Comparison of ENCODE assay signal across 23 cellular contexts in genomic region chr13:98320561-98321105, GRCh38.
DNase-seq lines count a peak whose midpoint lies in the region; ATAC-seq, FAIRE-seq and TF ChIP-seq lines count a peak whose summit lies in the region.
"Had no signal": no experiment of that assay in that cellular context is flagged by ENCODE, and none has a peak within 500 bp of the region (broad histone marks: within the 10 kb centered on the region; RNA-seq: fewer than 3 reads in every experiment).

No MANE protein-coding gene starts in this region.

- intact Hi-C loops in Caco-2 (cut with micrococcal nuclease; ENCODE audit: unreplicated experiment), result loop anchor here (1.0 to 10.0 kb wide), 5 partner anchors 8 to 176 kb away; partner anchors contain the start of gene FARP1

- H2BK120ac ChIP-seq in mesendoderm (ENCODE audit: low read depth, low read length), result no peak overlapping the region

- POLR2A ChIA-PET in Caco-2 (lab: Charles Lee), result interaction anchor here (0.9 kb wide), 1 partner anchor 48 kb away, joined by 3 read pairs; no protein-coding TSS in a partner anchor

- H3K79me1 ChIP-seq in mesendoderm (ENCODE audit: low read length), result peaks cover 15% of the 10 kb centered on the region

- H3K4ac ChIP-seq in mesendoderm (ENCODE audit: low read depth, low read length), result no peak overlapping the region

- H3K4me1 Mint-ChIP-seq in Caco-2 (ENCODE audit: low read depth, unreplicated experiment) (peaks cover 36% of the 10 kb centered on the region), type B pancreatic cell (ENCODE audit: unreplicated experiment) (peaks cover 45% of the 10 kb centered on the region)
- H3K4me1 Mint-ChIP-seq: CD14-positive monocyte; CD4-positive, alpha-beta memory T cell had no signal

- H2AK5ac ChIP-seq in mesendoderm (ENCODE audit: low read length), result no peak overlapping the region

- TF ChIP-seq CTCF in Caco-2 (IDR thresholded peaks at IDR 0.05; ENCODE audit: insufficient read depth in 1 of 2, low read depth in 1 of 2, low read length in 1 of 2, severe bottlenecking in 1 of 2, unreplicated experiment in 1 of 2), result no peak
- no peak for TF ChIP-seq CTCF in bronchial epithelial cell (IDR thresholded peaks at IDR 0.05; ENCODE audit: insufficient read depth, low read length, severe bottlenecking)
- TF ChIP-seq CTCF in type B pancreatic cell (conservative IDR thresholded peaks at IDR 0.05), result no peak

- no peaks in the 10 kb centered on the region for H3K27me3 ChIP-seq in Caco-2 (replicated peaks; ENCODE audit: control insufficient read depth, insufficient read depth, low read length)
- no peaks in the 10 kb centered on the region for H3K27me3 ChIP-seq in bronchial epithelial cell (ENCODE audit: control insufficient read depth, insufficient read depth, low read length)
- no peaks in the 10 kb centered on the region for H3K27me3 ChIP-seq in mesendoderm (ENCODE audit: insufficient read depth, low read length, poor library complexity)
- H3K27me3 ChIP-seq in effector memory CD4-positive, alpha-beta T cell (replicated peaks; ENCODE audit: control insufficient read depth, insufficient read depth, low read length, poor library complexity, severe bottlenecking), result no peaks in the 10 kb centered on the region
- H3K27me3 ChIP-seq: BLaER1 had no signal

- H2BK5ac ChIP-seq in mesendoderm (ENCODE audit: low read length), result no peak overlapping the region

- FAIRE-seq in bronchial epithelial cell (lab: Jason Lieb, UNC), result peak; percentile 52
- FAIRE-seq: A549, GM12878, GM19239, HepG2, HTR-8/SVneo had no signal

- no peak overlapping the region for H3K18ac ChIP-seq in mesendoderm (ENCODE audit: low read length)

- no peak for ATAC-seq in HG03097 (IDR thresholded peaks at IDR 0.05; ENCODE audit: low FRiP score, unreplicated experiment)
- ATAC-seq: A549, GM12878, HepG2 had no signal

- no peaks in the 10 kb centered on the region for H3K9me3 ChIP-seq in Caco-2
- no peaks in the 10 kb centered on the region for H3K9me3 ChIP-seq in effector memory CD4-positive, alpha-beta T cell (ENCODE audit: control insufficient read depth, low read length)
- H3K9me3 ChIP-seq: A549, BLaER1, HAP-1 had no signal

- H3K27ac Mint-ChIP-seq in Caco-2 (ENCODE audit: unreplicated experiment) (peak overlapping the region; percentile 74), type B pancreatic cell (peak overlapping the region; percentile 92)
- H3K27ac Mint-ChIP-seq: CD14-positive monocyte; CD4-positive, alpha-beta memory T cell had no signal

- no peak overlapping the region for H4K8ac ChIP-seq in mesendoderm (ENCODE audit: low read depth, low read length)

- H3K79me2 ChIP-seq in mesendoderm (ENCODE audit: control insufficient read depth, insufficient read depth, low read length), result no peaks in the 10 kb centered on the region

- no peak overlapping the region for H3K9ac ChIP-seq in mesendoderm (ENCODE audit: low read length)
- H3K9ac ChIP-seq: BLaER1 had no signal

- H3K4me2 ChIP-seq in mesendoderm (ENCODE audit: low read length), result no peak overlapping the region
- H3K4me2 ChIP-seq: A549, BLaER1 had no signal

- H3K27ac ChIP-seq in mesendoderm (ENCODE audit: low read depth, low read length), result no peak overlapping the region
- no peak overlapping the region for H3K27ac ChIP-seq in effector memory CD4-positive, alpha-beta T cell (ENCODE audit: insufficient read depth, low read length, poor library complexity, severe bottlenecking)
- H3K27ac ChIP-seq: 22Rv1, A549, BLaER1, HL-60 had no signal

- no peak overlapping the region for H4K5ac ChIP-seq in mesendoderm (ENCODE audit: low read length)

- H3K4me3 ChIP-seq in Caco-2 (ENCODE audit: low read depth, low read length) (no peak overlapping the region), bronchial epithelial cell (ENCODE audit: low read depth, low read length) (no peak overlapping the region), mesendoderm (ENCODE audit: low read length) (no peak overlapping the region)
- H3K4me3 ChIP-seq in effector memory CD4-positive, alpha-beta T cell (ENCODE audit: insufficient read depth, low read depth, low read length, poor library complexity, severe bottlenecking), result no peak overlapping the region
- H3K4me3 ChIP-seq: A549, BLaER1, GM12878, HAP-1 had no signal

- H3K36me3 Mint-ChIP-seq in Caco-2 (ENCODE audit: insufficient read depth, unreplicated experiment), result peaks cover 37% of the 10 kb centered on the region
- peaks cover 32% of the 10 kb centered on the region for H3K36me3 Mint-ChIP-seq in type B pancreatic cell
- H3K36me3 Mint-ChIP-seq: CD14-positive monocyte; CD4-positive, alpha-beta memory T cell had no signal

- H3K4me3 Mint-ChIP-seq in Caco-2 (ENCODE audit: unreplicated experiment), result peak overlapping the region; percentile 2
- peak overlapping the region; percentile 24 for H3K4me3 Mint-ChIP-seq in type B pancreatic cell
- H3K4me3 Mint-ChIP-seq: CD14-positive monocyte; CD4-positive, alpha-beta memory T cell had no signal

- DNase-seq in Caco-2 (peak; percentile 76 to 80), bronchial epithelial cell (ENCODE audit: low read depth) (no peak), mesendoderm (peak; percentile 83), type B pancreatic cell (ENCODE audit: extremely low spot score, unreplicated experiment) (no peak), DMS53 (lab: John Stamatoyannopoulos, UW) (no peak)
- DNase-seq in effector memory CD4-positive, alpha-beta T cell, result no peak
- DNase-seq: AML-193; Calu3; CD4-positive, alpha-beta memory T cell; DND-41; EL; KG1 had no signal

- no CpG with 5 or more reads among the region's 9 CpGs for WGBS in mesendoderm (ENCODE audit: extremely low coverage, insufficient coverage, low lambda C conversion rate)

- H3K27me3 Mint-ChIP-seq in Caco-2 (ENCODE audit: insufficient read depth, unreplicated experiment) (no peaks in the 10 kb centered on the region), type B pancreatic cell (no peaks in the 10 kb centered on the region)

- no peak overlapping the region for H3K56ac ChIP-seq in mesendoderm (ENCODE audit: low read length)

- peaks cover 21% of the 10 kb centered on the region for H3K4me1 ChIP-seq in Caco-2
- H3K4me1 ChIP-seq in mesendoderm (ENCODE audit: control insufficient read depth, low read depth, low read length), result peaks cover 10% of the 10 kb centered on the region
- H3K4me1 ChIP-seq in effector memory CD4-positive, alpha-beta T cell (ENCODE audit: control insufficient read depth, insufficient read depth, low read length, poor library complexity, severe bottlenecking), result no peaks in the 10 kb centered on the region
- H3K4me1 ChIP-seq: A549 had no signal

- no peak overlapping the region for H3K23ac ChIP-seq in mesendoderm (ENCODE audit: low read length)

- BruUV-seq in Caco-2 (replicated peaks; lab: Mats Ljungman, UMichigan), result no TSS peak

- no peaks in the 10 kb centered on the region; the same call in none of the 2 replicates for H3K36me3 ChIP-seq in Caco-2 (ENCODE audit: control insufficient read depth, insufficient read depth, low read length)
- H3K36me3 ChIP-seq in bronchial epithelial cell (ENCODE audit: control insufficient read depth, insufficient read depth, low read length), result no peaks in the 10 kb centered on the region
- H3K36me3 ChIP-seq in mesendoderm (ENCODE audit: control insufficient read depth, insufficient read depth, low read length), result peaks cover 3% of the 10 kb centered on the region
- H3K36me3 ChIP-seq in effector memory CD4-positive, alpha-beta T cell (ENCODE audit: control insufficient read depth, insufficient read depth, low read length), result no peaks in the 10 kb centered on the region
- H3K36me3 ChIP-seq: BLaER1, HAP-1 had no signal

- CTCF ChIA-PET in Caco-2 (lab: Charles Lee), result interaction anchor here (0.6 kb wide), 1 partner anchor 24 kb away, joined by 3 read pairs; no protein-coding TSS in a partner anchor

- no peak overlapping the region for H2BK15ac ChIP-seq in mesendoderm (replicated peaks; ENCODE audit: low read depth)

- H3K9me3 Mint-ChIP-seq in Caco-2 (ENCODE audit: unreplicated experiment) (peaks cover 7% of the 10 kb centered on the region), type B pancreatic cell (peaks cover 10% of the 10 kb centered on the region)

Comparison
In these comparisons a context has a peak if more than half of its experiments do, and no peak if none do; other contexts are left out.
1. DNase-seq: peak in Caco-2 (2 of 2) and mesendoderm (single experiment); none in bronchial epithelial cell (single experiment), type B pancreatic cell (single experiment), DMS53 (single experiment) and effector memory CD4-positive, alpha-beta T cell (0 of 3).